8 cellular contexts compared by ENCODE assay signal in the genomic region with DNA sequence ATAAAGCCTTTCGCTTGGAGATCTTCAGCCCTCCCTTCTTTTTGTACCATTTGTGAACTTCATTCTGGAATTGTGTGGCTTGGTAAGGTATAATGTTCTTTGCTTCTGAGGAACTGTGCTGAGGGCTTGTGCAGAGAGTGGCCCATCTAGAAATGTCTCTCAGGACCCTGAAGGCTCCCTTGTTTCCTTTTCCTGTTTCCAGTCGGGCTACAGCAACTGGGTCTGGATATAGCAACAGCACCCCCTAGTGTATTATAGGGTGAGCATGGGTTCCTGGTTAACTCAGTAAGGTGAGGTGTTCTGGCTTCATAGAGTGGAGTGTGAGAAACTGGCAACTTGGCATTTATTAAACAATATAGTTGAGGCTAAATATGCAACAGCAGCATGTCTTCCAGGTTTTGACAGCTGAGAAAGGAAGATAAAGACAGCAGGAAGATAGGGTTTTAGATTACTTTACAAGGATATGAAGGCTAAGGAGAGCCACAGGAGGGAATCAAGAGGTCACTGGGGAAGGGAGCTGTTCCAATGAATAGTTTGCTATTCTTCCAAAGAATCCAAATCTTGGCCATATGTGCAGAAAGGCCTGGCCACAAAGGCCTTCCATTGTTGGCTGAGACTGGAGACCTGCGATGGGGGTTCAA.
DNase-seq lines count a peak whose midpoint lies in the region; ATAC-seq and FAIRE-seq lines count a peak whose summit lies in the region.

No MANE protein-coding gene starts in this region.

- H3K4me1 ChIP-seq in stomach smooth muscle (ENCODE audit: control insufficient read depth, insufficient read depth, low read length) = peaks cover 18% of the 10 kb centered on the region

- ATAC-seq in GM19372 (IDR thresholded peaks at IDR 0.05; ENCODE audit: low read depth, unreplicated experiment) (peak; percentile 85), HG03520 (IDR thresholded peaks at IDR 0.05; ENCODE audit: unreplicated experiment) (peak; percentile 73)

- no peaks in the 10 kb centered on the region for H3K27me3 ChIP-seq in stomach smooth muscle (ENCODE audit: control insufficient read depth in 1 of 2, insufficient read depth in 2 of 2, low read length in 2 of 2)

- H3K27ac ChIP-seq in stomach smooth muscle (ENCODE audit: low read length) = peak overlapping the region; percentile 26

- peak; percentile 26 for FAIRE-seq in endometrium (lab: Jason Lieb, UNC)

- no peaks in the 10 kb centered on the region for H3K9me3 ChIP-seq in stomach smooth muscle (ENCODE audit: control insufficient read depth in 2 of 2, low read length in 2 of 2)

- no peak overlapping the region for H3K9ac ChIP-seq in stomach smooth muscle (ENCODE audit: low read length in 2 of 2)

- no peaks in the 10 kb centered on the region for H3K36me3 ChIP-seq in stomach smooth muscle (ENCODE audit: control insufficient read depth in 2 of 2, insufficient read depth in 2 of 2, low read length in 2 of 2)

- no peak overlapping the region for H3K4me3 ChIP-seq in stomach smooth muscle (ENCODE audit: low read length in 2 of 2)

- DNase-seq in COLO829 (ENCODE audit: low spot score) (peak; percentile 65), NCI-H510A treated with DMSO at 0.1 percent for 48 hours (lab: John Stamatoyannopoulos, UW) (peak; percentile 86), midbrain (lab: John Stamatoyannopoulos, UW) (peak; percentile 86)
- DNase-seq in activated CD4-positive, alpha-beta T cell treated with anti-CD3 and anti-CD28 coated beads, Interleukin-2, amount 50 U/mL, for 24 hours (ENCODE audit: low read depth in 1 of 2, low spot score in 1 of 2) = peak; percentile 7 to 57

Comparison
In these comparisons a context has a peak if more than half of its experiments do, and no peak if none do; other contexts are left out.
1. DNase-seq: peak in every context shown above with its lines; median percentile 86 in NCI-H510A treated with DMSO at 0.1 percent for 48 hours; 86 in midbrain; 65 in COLO829; 32 in activated CD4-positive, alpha-beta T cell treated with anti-CD3 and anti-CD28 coated beads, Interleukin-2, amount 50 U/mL, for 24 hours.